ENCODE assay signal across 8 cellular contexts in the genomic region with DNA sequence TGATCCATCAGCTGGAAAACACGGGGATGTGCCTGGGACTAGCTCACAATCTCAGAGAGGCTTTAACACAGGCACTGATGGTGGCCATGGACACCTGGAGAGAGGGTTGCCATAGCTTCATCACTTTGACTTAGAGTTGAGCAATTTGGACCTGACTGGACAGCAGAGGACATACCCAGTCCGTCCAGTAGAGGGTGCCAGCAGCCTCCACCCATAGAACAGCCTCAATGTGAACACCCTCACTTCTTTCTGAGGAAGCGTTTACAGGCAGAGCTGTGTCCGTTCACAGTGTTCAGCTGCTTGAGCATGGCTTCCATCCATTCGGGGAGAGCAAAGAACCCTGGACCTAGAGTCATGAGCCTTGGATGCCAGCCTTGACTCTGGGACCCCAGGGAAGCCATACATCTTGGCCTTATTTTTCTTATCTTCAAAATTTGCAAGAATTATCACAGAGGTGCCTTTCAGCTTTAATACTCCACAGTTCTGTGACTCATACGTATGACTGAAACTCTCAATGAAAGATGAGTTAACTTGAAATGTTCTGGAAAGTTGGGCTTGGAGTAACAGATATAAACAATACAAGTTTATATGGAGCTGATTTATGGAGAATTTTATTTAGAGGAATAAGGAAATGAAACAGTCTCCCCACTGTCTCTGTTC.
DNase-seq lines count a peak whose midpoint lies in the region; ATAC-seq and TF ChIP-seq lines count a peak whose summit lies in the region.

No MANE protein-coding gene starts in this region.

- H3K27ac ChIP-seq in upper lobe of left lung: no peak overlapping the region

- 19 to 29% methylated on average over 4 to 6 of the region's 6 CpGs for WGBS in upper lobe of left lung, 2 donors

- ATAC-seq in GM18858 (IDR thresholded peaks at IDR 0.05; ENCODE audit: unreplicated experiment): peak; percentile 63
- ATAC-seq in HG03159 (IDR thresholded peaks at IDR 0.05; ENCODE audit: unreplicated experiment): peak; percentile 99
- peak; percentile 80 to 89 for ATAC-seq in upper lobe of left lung (ENCODE audit: low FRiP score in 2 of 2)

- TF ChIP-seq EP300 in upper lobe of left lung (IDR thresholded peaks at IDR 0.05): no peak

- DNase-seq in BJ (ENCODE audit: low read depth): peak; percentile 16
- DNase-seq in NCI-H82 treated with DMSO at 0.1 percent for 48 hours (lab: John Stamatoyannopoulos, UW; ENCODE audit: unreplicated experiment): peak; percentile 51
- DNase-seq in activated T-cell treated with anti-CD3 and anti-CD28 coated beads for 4 hours: peak; percentile 9
- DNase-seq in foreskin fibroblast: peak; percentile 57 to 70
- peak in 48 of 56 donors; percentile 3 to 72 (median 28) for DNase-seq in nucleus accumbens (lab: John Stamatoyannopoulos, UW)
- DNase-seq in upper lobe of left lung: peak in 1 of 2 donors; percentile 55

- peaks cover 0 to 13% (median 0%) of the 10 kb centered on the region in 4 donors for H3K4me1 ChIP-seq in upper lobe of left lung

- H3K27me3 ChIP-seq in BJ (ENCODE audit: control insufficient read depth, insufficient read depth, low read length): 0 out of 2 replicates have a peak, but pooled peaks cover 3% of the 10 kb centered on the region
- no peaks in the 10 kb centered on the region for H3K27me3 ChIP-seq in upper lobe of left lung

- no peak for TF ChIP-seq POLR2A in upper lobe of left lung (IDR thresholded peaks at IDR 0.05)

- POLR2A ChIA-PET in BJ (lab: Charles Lee): no interaction called here

- peaks cover 0 to 4% (median 0%) of the 10 kb centered on the region in 4 donors for H3K9me3 ChIP-seq in upper lobe of left lung

- H3K4me3 ChIP-seq in BJ (ENCODE audit: low read depth, low read length): no peak overlapping the region
- no peak overlapping the region for H3K4me3 ChIP-seq in foreskin fibroblast (ENCODE audit: low read depth in 1 of 2, low read length in 2 of 2)
- no peak overlapping the region for H3K4me3 ChIP-seq in upper lobe of left lung

- H3K36me3 ChIP-seq in BJ (ENCODE audit: control insufficient read depth, insufficient read depth, low read length): no peaks in the 10 kb centered on the region
- no peaks in the 10 kb centered on the region for H3K36me3 ChIP-seq in upper lobe of left lung

- CTCF ChIA-PET in BJ (lab: Yijun Ruan, JAX): interaction anchor here (0.6 to 4.8 kb wide), 44 partner anchors 9 to 1994 kb away, joined by 3 to 30 read pairs (median 4); no protein-coding TSS in a partner anchor

- TF ChIP-seq CTCF in BJ (IDR thresholded peaks at IDR 0.05; ENCODE audit: insufficient read depth, low read depth, low read length) (peak; percentile 95), foreskin fibroblast (IDR thresholded peaks at IDR 0.05; ENCODE audit: low read depth, low read length) (peak; percentile 97), upper lobe of left lung (IDR thresholded peaks at IDR 0.05) (peak; percentile 54 to 77 (median 62))
